Comparison of ENCODE assay signal across 17 cellular contexts in the genomic region with DNA sequence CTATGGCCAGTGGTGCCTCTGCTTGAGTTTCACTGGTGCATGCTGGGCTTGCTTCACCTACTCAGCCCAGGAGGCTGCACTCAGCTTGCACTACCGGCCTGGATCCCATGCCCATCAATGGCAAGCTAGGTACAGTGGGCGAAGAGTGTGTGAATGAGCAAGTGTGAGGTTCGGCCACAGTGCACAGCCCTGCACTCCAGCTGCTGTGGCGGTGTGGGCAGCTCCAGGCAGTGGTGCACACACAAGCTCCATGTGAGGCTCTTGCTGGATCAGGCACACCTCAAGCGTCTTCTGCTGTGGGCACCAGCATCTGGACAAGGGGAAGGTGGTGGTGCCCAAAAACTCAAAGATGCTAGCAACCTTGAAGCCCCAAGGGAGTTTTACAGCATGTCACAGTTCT.
"Had no signal": no experiment of that assay in that cellular context is flagged by ENCODE, and none has a peak within 500 bp of the region (broad histone marks: within the 10 kb centered on the region; RNA-seq: fewer than 3 reads in every experiment).

No MANE protein-coding gene starts in this region.

- H3K9me3 ChIP-seq: esophagus muscularis mucosa, lower lobe of right lung, mucosa of descending colon had no signal

- H3K36me3 ChIP-seq: esophagus muscularis mucosa, gastroesophageal sphincter, heart left ventricle, left lung, lower lobe of right lung had no signal

- H3K4me2 ChIP-seq: hepatocyte had no signal

- H3K4me3 ChIP-seq: coronary artery, dorsolateral prefrontal cortex, esophagus muscularis mucosa, gastroesophageal sphincter, heart left ventricle, hepatocyte, left lung, lower lobe of right lung, mucosa of descending colon had no signal

- H3K27ac Mint-ChIP-seq: mesothelial cell of epicardium had no signal

- ATAC-seq: foreskin keratinocyte, gastroesophageal sphincter, heart left ventricle, left cardiac atrium, left lung, left ventricle myocardium superior, mucosa of descending colon had no signal

- H3K4me3 Mint-ChIP-seq: mesothelial cell of epicardium had no signal

- H2AFZ ChIP-seq: hepatocyte had no signal

- H3K4me1 ChIP-seq: esophagus muscularis mucosa, foreskin keratinocyte, gastroesophageal sphincter, heart left ventricle, left lung, lower lobe of right lung had no signal

- H3K27ac ChIP-seq: coronary artery, dorsolateral prefrontal cortex, esophagus muscularis mucosa, foreskin keratinocyte, gastroesophageal sphincter, heart left ventricle, hepatocyte, left lung, lower lobe of right lung had no signal

- H3K27me3 ChIP-seq: dorsolateral prefrontal cortex, esophagus muscularis mucosa, foreskin keratinocyte, gastroesophageal sphincter, heart left ventricle, hepatocyte, left lung had no signal

- H3K4me1 Mint-ChIP-seq: mesothelial cell of epicardium had no signal

- DNase-seq: dermis blood vessel endothelial cell; dorsolateral prefrontal cortex; effector CD4-positive, alpha-beta T cell; effector memory CD4-positive, alpha-beta T cell; foreskin keratinocyte; left cardiac atrium; left ventricle myocardium superior; lower lobe of right lung; mesenchymal stem cell; mucosa of descending colon had no signal
